Comparison of ENCODE assay signal across 16 cellular contexts in the genomic region with DNA sequence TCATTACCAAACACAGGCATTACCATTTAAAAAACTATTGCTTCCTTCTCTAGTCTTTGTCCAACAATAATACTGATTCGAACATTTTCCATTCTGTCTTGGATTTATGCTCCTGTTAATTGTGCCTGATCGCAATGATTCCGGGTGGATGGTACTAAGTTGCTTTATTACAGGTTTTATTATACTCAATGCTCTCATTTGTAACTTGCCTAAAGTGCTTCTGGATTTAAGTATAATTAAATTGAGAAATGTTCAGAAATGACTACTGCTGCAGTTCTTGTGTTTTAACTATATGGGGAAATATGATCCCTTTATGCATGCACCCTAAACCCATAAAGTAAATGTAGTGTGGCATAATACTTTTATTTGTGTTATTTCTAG. TPM values are rescaled to one million over a fixed set of nuclear protein-coding genes. Genes with fewer than 3 reads are reported as not detected.
DNase-seq lines count a peak whose midpoint lies in the region; ATAC-seq and TF ChIP-seq lines count a peak whose summit lies in the region.
"Had no signal": no experiment of that assay in that cellular context is flagged by ENCODE, and none has a peak within 500 bp of the region (broad histone marks: within the 10 kb centered on the region; RNA-seq: fewer than 3 reads in every experiment).

No MANE protein-coding gene starts in this region.

- no peaks in the 10 kb centered on the region for H3K27me3 ChIP-seq in PC-3 (ENCODE audit: low read length)
- peaks cover 0 to 62% (median 3%) of the 10 kb centered on the region in 4 donors for H3K27me3 ChIP-seq in esophagus squamous epithelium

- peak overlapping the region; percentile 90 for H3K27ac Mint-ChIP-seq in type B pancreatic cell
- H3K27ac Mint-ChIP-seq: activated naive CD4-positive, alpha-beta T cell treated with anti-CD3 and anti-CD28 coated beads, Interleukin-2, amount 10 ng/mL, durations not matched to agents 7 days and 5 days had no signal

- H3K4me1 ChIP-seq in PC-3 (ENCODE audit: insufficient read depth, low read length) (peaks cover 53% of the 10 kb centered on the region), esophagus squamous epithelium (peaks cover 8 to 92% (median 30%) of the 10 kb centered on the region in 3 donors)

- no peak overlapping the region for H2AFZ ChIP-seq in PC-3 (ENCODE audit: low read length)

- H3K9me3 ChIP-seq in PC-3 (ENCODE audit: low read length) = no peaks in the 10 kb centered on the region
- no peaks in the 10 kb centered on the region for H3K9me3 ChIP-seq in esophagus squamous epithelium

- peaks cover 6% of the 10 kb centered on the region for H3F3A ChIP-seq in PC-3 (ENCODE audit: low read length, unreplicated experiment)

- H3K36me3 ChIP-seq in PC-3 (ENCODE audit: low read depth, low read length) = peaks cover 41% of the 10 kb centered on the region
- H3K36me3 ChIP-seq in esophagus squamous epithelium = no peaks in the 10 kb centered on the region
- H3K36me3 ChIP-seq: Peyer's patch had no signal

- ATAC-seq in PC-3 (no peak), GM21526 (IDR thresholded peaks at IDR 0.05; ENCODE audit: low FRiP score, unreplicated experiment) (no peak)
- ATAC-seq: left ventricle myocardium superior had no signal

- H3K4me3 ChIP-seq in HFF-Myc (replicated peaks; ENCODE audit: low read depth, low read length) (peak overlapping the region; percentile 83), PC-3 (ENCODE audit: low read length) (peak overlapping the region; percentile 91), esophagus squamous epithelium (peak overlapping the region in 3 of 4 donors; percentile 71 to 84 (median 73))
- H3K4me3 ChIP-seq: Peyer's patch had no signal

- H3K9me2 ChIP-seq in PC-3 (replicated peaks; ENCODE audit: low read length) = no peaks in the 10 kb centered on the region

- H3K4me2 ChIP-seq in PC-3 (ENCODE audit: low read length) = peak overlapping the region; percentile 90

- H3K27ac ChIP-seq in PC-3 (ENCODE audit: low read length) = peak overlapping the region; percentile 98
- peak overlapping the region; percentile 72 to 99 (median 98) for H3K27ac ChIP-seq in esophagus squamous epithelium
- H3K27ac ChIP-seq: Peyer's patch had no signal

- WGBS in esophagus squamous epithelium, 2 donors = 13 to 25% methylated on average over 3 of the region's 3 CpGs

- peaks cover 60% of the 10 kb centered on the region for H3K36me3 Mint-ChIP-seq in type B pancreatic cell

- no peak for TF ChIP-seq POLR2A in esophagus squamous epithelium (IDR thresholded peaks at IDR 0.05)

- H3K79me2 ChIP-seq in PC-3 (ENCODE audit: low read length) = peaks cover 86% of the 10 kb centered on the region

- BruUV-seq in PC-3 (replicated peaks; lab: Mats Ljungman, UMichigan) = no TSS peak

- peaks cover 23% of the 10 kb centered on the region for H4K20me1 ChIP-seq in PC-3 (ENCODE audit: low read length)

- peaks cover 75% of the 10 kb centered on the region for H3K27me3 Mint-ChIP-seq in type B pancreatic cell

- DNase-seq in HFF-Myc (ENCODE audit: extremely low read depth, low read depth) (no peak), PC-3 (peak; percentile 35), esophagus squamous epithelium (lab: John Stamatoyannopoulos, UW) (no peak), type B pancreatic cell (ENCODE audit: extremely low spot score, unreplicated experiment) (no peak), activated T-cell treated with anti-CD3 and anti-CD28 coated beads for 4 hours (no peak), NCI-H446 (lab: John Stamatoyannopoulos, UW) (no peak)
- DNase-seq: activated naive CD4-positive, alpha-beta T cell treated with anti-CD3 and anti-CD28 coated beads, Interleukin-2, amount 10 ng/mL, durations not matched to agents 7 days and 5 days; activated T-cell treated with anti-CD3 and anti-CD28 coated beads, Interleukin-2, amount 50 U/mL, for 1 hour; DMS153; left ventricle myocardium superior; NCI-H1694; NCI-H510A; Peyer's patch; posterior cingulate gyrus had no signal

- H3K9ac ChIP-seq in PC-3 (ENCODE audit: low read length) = peak overlapping the region; percentile 99

- intact Hi-C loops in PC-3 (cut with micrococcal nuclease) (loop anchor here (10.0 kb wide), 2 partner anchors 263 to 1263 kb away; no protein-coding TSS in a partner anchor), esophagus squamous epithelium (cut with DNase I) (no loop called here)

- no peak for TF ChIP-seq CTCF in HFF-Myc (IDR thresholded peaks at IDR 0.05; ENCODE audit: low read depth, low read length, missing control alignments)
- TF ChIP-seq CTCF in PC-3 (conservative IDR thresholded peaks at IDR 0.05; ENCODE audit: low read depth, low read length) = no peak
- TF ChIP-seq CTCF in esophagus squamous epithelium (IDR thresholded peaks at IDR 0.05) = no peak
- no peak for TF ChIP-seq CTCF in type B pancreatic cell (conservative IDR thresholded peaks at IDR 0.05)

- CTCF ChIA-PET in PC-3 (lab: Charles Lee) = no interaction called here

- H3K4me3 Mint-ChIP-seq in type B pancreatic cell = peak overlapping the region; percentile 99
- H3K4me3 Mint-ChIP-seq: activated naive CD4-positive, alpha-beta T cell treated with anti-CD3 and anti-CD28 coated beads, Interleukin-2, amount 10 ng/mL, durations not matched to agents 7 days and 5 days had no signal

- no peaks in the 10 kb centered on the region for H3K9me3 Mint-ChIP-seq in type B pancreatic cell

- POLR2A ChIA-PET in PC-3 (lab: Charles Lee; ENCODE audit: unreplicated experiment) = no interaction called here

- H3K4me1 Mint-ChIP-seq in type B pancreatic cell (ENCODE audit: unreplicated experiment) = peaks cover 41% of the 10 kb centered on the region

RNA-seq across cellular contexts. Expression of gene TFAP2A, which starts 7.2 kb away (rescaled TPM):
- total RNA-seq in PC-3 (2014; rRNA removed) (29.4 and 35.5 TPM in 2 replicates), esophagus squamous epithelium (10 to 100 TPM; 11.6 to 39.1 (median 29.9) TPM), type B pancreatic cell (ENCODE audit: low replicate concordance) (66.6 and 143 TPM in 2 replicates)
- total RNA-seq: endothelial cell of umbilical vein had no signal
